1 cellular context compared by ENCODE assay signal in genomic region chr6:15517600-15517999, GRCh38.
TF ChIP-seq lines count a peak whose summit lies in the region.

No MANE protein-coding gene starts in this region.

TF ChIP-seq in GM23338, 12 proteins besides CTCF, POLR2A, EP300 and RAD21 (continued from another document):
- TF ChIP-seq ZNF114 (CRISPR knock-in tag; IDR thresholded peaks at IDR 0.05) (no peak), REST (IDR thresholded peaks at IDR 0.05; ENCODE audit: unreplicated experiment) (no peak), ZNF462 (CRISPR knock-in tag; IDR thresholded peaks at IDR 0.05) (no peak), STAT1 (IDR thresholded peaks at IDR 0.05; ENCODE audit: unreplicated experiment) (no peak), POLR2AphosphoS5 (IDR thresholded peaks at IDR 0.05; ENCODE audit: low read depth) (no peak), EZH2 (IDR thresholded peaks at IDR 0.05; ENCODE audit: low read depth, unreplicated experiment) (no peak)
